ENCODE assay signal across 8 cellular contexts in genomic region chr10:125896088-125896934, GRCh38. TPM values are rescaled to one million over a fixed set of nuclear protein-coding genes. Genes with fewer than 3 reads are reported as not detected.
DNase-seq lines count a peak whose midpoint lies in the region; ATAC-seq, FAIRE-seq and TF ChIP-seq lines count a peak whose summit lies in the region.
"Not testable (repeated sequence)": the region's sequence is repeated elsewhere in the genome, so short reads cannot be mapped to it uniquely, and the experiment has no call there.

Gene FANK1 (plus strand): TSS chr10:125896564. CDS start chr10:125896643, 79 bp downstream.

- peak within 1 kb of the TSS; percentile 73 for H3K4me3 ChIP-seq in AG04450 (ENCODE audit: low read depth, low read length)
- H3K4me3 ChIP-seq in choroid plexus epithelial cell (ENCODE audit: low read depth, low read length): peak within 1 kb of the TSS; percentile 74
- peak within 1 kb of the TSS; percentile 65 to 71 for H3K4me3 ChIP-seq in kidney (ENCODE audit: low read length in 2 of 2)
- peak within 1 kb of the TSS; percentile 75 to 99 (median 88) for H3K4me3 ChIP-seq in spleen

- not testable (repeated sequence) for FAIRE-seq in kidney (lab: Jason Lieb, UNC)

- not testable (repeated sequence) for TF ChIP-seq POLR2A in spleen (IDR thresholded peaks at IDR 0.05)

- not testable (repeated sequence) for H3K4me1 ChIP-seq in kidney (ENCODE audit: control insufficient read depth in 1 of 2, insufficient read depth in 1 of 2, low read depth in 1 of 2, low read length in 2 of 2)
- peaks cover 0 to 32% (median 11%) of the 10 kb centered on the region in 6 donors for H3K4me1 ChIP-seq in spleen

- intact Hi-C loops in kidney (cut with DNase I); spleen (cut with DNase I; ENCODE audit: low total_unique reads): not testable (repeated sequence)

- not testable (repeated sequence) for TF ChIP-seq CTCF in AG04450 (IDR thresholded peaks at IDR 0.05; ENCODE audit: low read depth, low read length); choroid plexus epithelial cell (conservative IDR thresholded peaks at IDR 0.05; ENCODE audit: low read depth, low read length); kidney (IDR thresholded peaks at IDR 0.05; ENCODE audit: borderline replicate concordance, extremely low read depth, insufficient read depth); spleen (IDR thresholded peaks at IDR 0.05 in 8 of 11, conservative IDR thresholded peaks at IDR 0.05 in 3 of 11)

- DNase-seq in AG04450 (ENCODE audit: low read depth, low spot score): peak; percentile 41
- peak; percentile 8 for DNase-seq in NCI-H345 treated with DMSO at 0.1 percent for 48 hours (lab: John Stamatoyannopoulos, UW; ENCODE audit: unreplicated experiment)
- peak; percentile 62 to 72 for DNase-seq in activated CD4-positive, alpha-beta T cell treated with anti-CD3 and anti-CD28 coated beads for 4 hours
- peak; percentile 85 for DNase-seq in choroid plexus epithelial cell (ENCODE audit: low read depth)
- peak; percentile 96 for DNase-seq in kidney
- peak; percentile 95 for DNase-seq in spleen

- WGBS in spleen, 5 donors: 23 to 40% (median 33%) methylated on average over 73 to 106 of the region's 106 CpGs

- H3K9me3 ChIP-seq in AG04450 (ENCODE audit: control insufficient read depth, insufficient read depth, low read length); kidney (ENCODE audit: control insufficient read depth in 1 of 2, low read length in 2 of 2); spleen: not testable (repeated sequence)

- CTCF ChIA-PET in AG04450 (lab: Charles Lee): not testable (repeated sequence)

- peak within 1 kb of the TSS; percentile 65 for H3K27ac ChIP-seq in AG04450 (ENCODE audit: low read depth, low read length)
- H3K27ac ChIP-seq in kidney (ENCODE audit: low read depth in 2 of 2, low read length in 2 of 2): peak within 1 kb of the TSS; percentile 37 to 57
- peak within 1 kb of the TSS; percentile 60 to 88 (median 81) for H3K27ac ChIP-seq in spleen

- peak within 1 kb of the TSS; percentile 61 to 73 for H3K9ac ChIP-seq in kidney (ENCODE audit: low read length in 2 of 2)

- ATAC-seq in GM18909 (IDR thresholded peaks at IDR 0.05; ENCODE audit: poor library complexity, unreplicated experiment) (peak; percentile 83), HG03108 (IDR thresholded peaks at IDR 0.05; ENCODE audit: unreplicated experiment) (peak; percentile 81)

- not testable (repeated sequence) for H3K36me3 ChIP-seq in kidney (ENCODE audit: control insufficient read depth in 1 of 2, insufficient read depth in 2 of 2, low read length in 2 of 2); spleen

- not testable (repeated sequence) for H3K27me3 ChIP-seq in AG04450 (ENCODE audit: control insufficient read depth, insufficient read depth, low read length)
- peaks cover 0 to 14% (median 0%) of the 10 kb centered on the region in 7 donors for H3K27me3 ChIP-seq in spleen (replicated peaks in 1 of 7)

- POLR2A ChIA-PET in AG04450 (lab: Yijun Ruan, JAX): not testable (repeated sequence)

RNA-seq across cellular contexts. Expression of gene FANK1, which starts in this region (rescaled TPM):
- polyA plus RNA-seq in AG04450 (2011; rRNA removed): 2.8 and 4.0 TPM in 2 replicates
- 1.7 and 2.8 TPM in 2 replicates for polyA minus RNA-seq in AG04450 (2011; rRNA and poly(A)+ RNA removed)
- 13.4 TPM for total RNA-seq in kidney
- polyA plus RNA-seq in kidney (ENCODE audit: insufficient read depth, low read depth, low replicate concordance): 8.6 TPM
- total RNA-seq in spleen: 1 to 10 TPM in 2 of 7 donors, under 1 TPM in 3, not detected in 2; 0.50 to 1.0 (median 0.94) TPM
- 1 to 10 TPM in 1 of 3 donors, under 1 TPM in 2; 0.35 to 1.0 (median 0.72) TPM for polyA plus RNA-seq in spleen

Comparison
In these comparisons a context has a peak if more than half of its experiments do, and no peak if none do; other contexts are left out.
1. Peak in every context shown above with its lines: DNase-seq, ATAC-seq, H3K4me3 ChIP-seq and H3K27ac ChIP-seq.
2. DNase-seq: peak in every context shown above with its lines; median percentile 96 in kidney; 95 in spleen; 85 in choroid plexus epithelial cell; 67 in activated CD4-positive, alpha-beta T cell treated with anti-CD3 and anti-CD28 coated beads for 4 hours; 41 in AG04450; 8 in NCI-H345 treated with DMSO at 0.1 percent for 48 hours.